26 cellular contexts compared by ENCODE assay signal in the genomic region with DNA sequence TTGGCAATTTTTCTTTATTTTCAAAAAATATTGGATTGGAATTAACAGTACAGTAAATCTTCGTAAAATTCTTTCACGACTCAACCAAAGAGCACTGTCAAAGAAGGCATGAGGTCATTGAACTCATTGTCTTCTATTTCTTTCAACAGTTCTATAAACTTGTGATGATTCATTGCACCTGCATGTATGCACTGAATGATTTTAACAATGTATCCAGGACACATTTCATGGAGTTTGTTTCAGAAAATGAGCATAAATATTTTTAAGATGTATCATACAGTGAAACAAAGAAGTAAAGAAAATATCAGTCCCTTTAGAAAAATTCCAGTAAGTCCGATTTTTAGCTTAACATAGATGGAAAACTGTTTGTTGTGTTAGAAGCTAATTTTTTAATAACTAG. TPM values are rescaled to one million over a fixed set of nuclear protein-coding genes. Genes with fewer than 3 reads are reported as not detected.
DNase-seq lines count a peak whose midpoint lies in the region; FAIRE-seq and TF ChIP-seq lines count a peak whose summit lies in the region.
"Had no signal": no experiment of that assay in that cellular context is flagged by ENCODE, and none has a peak within 500 bp of the region (broad histone marks: within the 10 kb centered on the region; RNA-seq: fewer than 3 reads in every experiment).

No MANE protein-coding gene starts in this region.

- no peaks in the 10 kb centered on the region for H3K27me3 ChIP-seq in H9 (ENCODE audit: insufficient read depth, low read length)
- H3K27me3 ChIP-seq: pancreas, testis had no signal

- H4K8ac ChIP-seq in H9 (replicated peaks; ENCODE audit: insufficient read length, low read depth, low read length), result no peak overlapping the region

- TF ChIP-seq CTCF in AG10803 (conservative IDR thresholded peaks at IDR 0.05; ENCODE audit: low read length) (no peak), H9 (conservative IDR thresholded peaks at IDR 0.05) (no peak)

- H3K56ac ChIP-seq in H9 (ENCODE audit: insufficient read length, low read depth, low read length), result no peak overlapping the region

- no peak overlapping the region for H2BK20ac ChIP-seq in H9 (ENCODE audit: low read depth, low read length, poor library complexity, severe bottlenecking)

- H4K91ac ChIP-seq in H9 (ENCODE audit: insufficient read length, low read depth, low read length), result no peak overlapping the region

- H3K79me1 ChIP-seq in H9 (ENCODE audit: insufficient read depth, low read depth, low read length, poor library complexity, severe bottlenecking), result no peaks in the 10 kb centered on the region

- H3K4me3 Mint-ChIP-seq in immature natural killer cell, result no peak overlapping the region
- no peak overlapping the region for H3K4me3 Mint-ChIP-seq in H9
- H3K4me3 Mint-ChIP-seq: CD4-positive, CD25-positive, alpha-beta regulatory T cell; endodermal cell; mesothelial cell of epicardium; natural killer cell treated with Interleukin-12 subunit alpha and Interleukin-12 subunit beta and Interleukin-15 and Interleukin-18, amount 100 ng/mL, for 72 hours; stimulated activated effector memory CD8-positive, alpha-beta T cell treated with anti-CD3 and anti-CD28 coated beads, Interleukin-12 subunit alpha, Interleukin-12 subunit beta, amount 100 ng/mL, for 72 hours; T-helper 1 cell treated with Interleukin-12 subunit alpha and Interleukin-12 subunit beta and Interleukin-4 antibody, amounts not matched to agents 30 μg/mL and 1 μg/mL, for 36 hours had no signal

- H3K4me1 Mint-ChIP-seq in immature natural killer cell (no peaks in the 10 kb centered on the region), H9 (no peaks in the 10 kb centered on the region)
- H3K4me1 Mint-ChIP-seq: CD4-positive, CD25-positive, alpha-beta regulatory T cell; stimulated activated effector memory CD8-positive, alpha-beta T cell treated with anti-CD3 and anti-CD28 coated beads, Interleukin-12 subunit alpha, Interleukin-12 subunit beta, amount 100 ng/mL, for 72 hours had no signal

- H3K23me2 ChIP-seq in H9 (ENCODE audit: insufficient read length, low read depth, low read length, poor library complexity, severe bottlenecking), result no peaks in the 10 kb centered on the region

- no peak overlapping the region for H3K4me2 ChIP-seq in H9 (ENCODE audit: insufficient read depth, insufficient read length, low read length)

- no peak overlapping the region for H3K4me3 ChIP-seq in AG10803 (ENCODE audit: low read length)
- H3K4me3 ChIP-seq: pancreas, testis had no signal

- H3K9me3 Mint-ChIP-seq in immature natural killer cell (no peaks in the 10 kb centered on the region), H9 (no peaks in the 10 kb centered on the region)
- H3K9me3 Mint-ChIP-seq: CD4-positive, CD25-positive, alpha-beta regulatory T cell; endodermal cell; mesothelial cell of epicardium; natural killer cell treated with Interleukin-12 subunit alpha and Interleukin-12 subunit beta and Interleukin-15 and Interleukin-18, amount 100 ng/mL, for 72 hours; stimulated activated effector memory CD8-positive, alpha-beta T cell treated with anti-CD3 and anti-CD28 coated beads, Interleukin-12 subunit alpha, Interleukin-12 subunit beta, amount 100 ng/mL, for 72 hours; T-helper 1 cell treated with Interleukin-12 subunit alpha and Interleukin-12 subunit beta and Interleukin-4 antibody, amounts not matched to agents 30 μg/mL and 1 μg/mL, for 36 hours had no signal

- no peak overlapping the region for H3K9ac ChIP-seq in H9 (ENCODE audit: extremely low read depth, insufficient read length, low read length)

- H3K27ac Mint-ChIP-seq in immature natural killer cell (no peak overlapping the region), H9 (no peak overlapping the region)
- H3K27ac Mint-ChIP-seq: CD4-positive, CD25-positive, alpha-beta regulatory T cell; endodermal cell; mesothelial cell of epicardium; natural killer cell treated with Interleukin-12 subunit alpha and Interleukin-12 subunit beta and Interleukin-15 and Interleukin-18, amount 100 ng/mL, for 72 hours; stimulated activated effector memory CD8-positive, alpha-beta T cell treated with anti-CD3 and anti-CD28 coated beads, Interleukin-12 subunit alpha, Interleukin-12 subunit beta, amount 100 ng/mL, for 72 hours; T-helper 1 cell treated with Interleukin-12 subunit alpha and Interleukin-12 subunit beta and Interleukin-4 antibody, amounts not matched to agents 30 μg/mL and 1 μg/mL, for 36 hours had no signal

- H3T11ph ChIP-seq in H9 (ENCODE audit: low read length), result no peak overlapping the region

- H3K36me3 Mint-ChIP-seq in immature natural killer cell, result peaks cover 0 to 3% (median 0%) of the 10 kb centered on the region in 3 donors
- no peaks in the 10 kb centered on the region for H3K36me3 Mint-ChIP-seq in H9 (ENCODE audit: insufficient read depth in 1 of 3, low read depth in 3 of 3)
- H3K36me3 Mint-ChIP-seq: CD4-positive, CD25-positive, alpha-beta regulatory T cell; mesothelial cell of epicardium; natural killer cell treated with Interleukin-12 subunit alpha and Interleukin-12 subunit beta and Interleukin-15 and Interleukin-18, amount 100 ng/mL, for 72 hours; stimulated activated effector memory CD8-positive, alpha-beta T cell treated with anti-CD3 and anti-CD28 coated beads, Interleukin-12 subunit alpha, Interleukin-12 subunit beta, amount 100 ng/mL, for 72 hours had no signal

- H3K27me3 Mint-ChIP-seq in immature natural killer cell (ENCODE audit: low read depth in 3 of 3) (peaks cover 7 to 16% (median 10%) of the 10 kb centered on the region in 3 donors), H9 (ENCODE audit: low read depth) (no peaks in the 10 kb centered on the region; the same call in 1 of the 2 replicates)

- H3K9me3 ChIP-seq in H9 (ENCODE audit: control insufficient read depth, low read depth, low read length), result no peaks in the 10 kb centered on the region
- H3K9me3 ChIP-seq: pancreas, testis had no signal

- no peak overlapping the region for H2AFZ ChIP-seq in H9 (ENCODE audit: low read length)

- WGBS in H9 (ENCODE audit: extremely low coverage, insufficient read length, low lambda C conversion rate), result no CpG with 5 or more reads among the region's 3 CpGs

- H2AK5ac ChIP-seq in H9 (ENCODE audit: insufficient read length, low read length), result no peak overlapping the region

- no peak overlapping the region for H2BK5ac ChIP-seq in H9 (ENCODE audit: insufficient read length, low read length)

- H2BK120ac ChIP-seq in H9 (ENCODE audit: low read depth, low read length, poor library complexity, severe bottlenecking), result no peak overlapping the region

- no peak overlapping the region for H3K23ac ChIP-seq in H9 (ENCODE audit: insufficient read length, low read depth, low read length)

- peak; percentile 69 for DNase-seq in AG10803 (ENCODE audit: low read depth)
- DNase-seq in HTR-8/SVneo (ENCODE audit: insufficient read length, low spot score), result peak; percentile 81
- peak; percentile 65 for DNase-seq in glomerular endothelial cell (ENCODE audit: extremely low read depth, low read depth, low spot score)
- no peak for DNase-seq in immature natural killer cell
- no peak for DNase-seq in activated CD4-positive, CD25-positive, alpha-beta regulatory T cell treated with anti-CD3 and anti-CD28 coated beads, Interleukin-2, amount 50 U/mL, for 72 hours
- no peak for DNase-seq in NOMO-1 treated with DMSO at 0.1 percent for 48 hours (lab: John Stamatoyannopoulos, UW; ENCODE audit: unreplicated experiment)
- no peak for DNase-seq in H9
- DNase-seq: activated naive CD4-positive, alpha-beta T cell treated with Interleukin-2 at 50 U/mL for 16 hours; activated T-cell treated with anti-CD3 and anti-CD28 coated beads for 4 hours; aorta; CD4-positive, CD25-positive, alpha-beta regulatory T cell; DND-41; endodermal cell; KBM-7; left colon; NCI-H1092; NCI-H524; pancreas; SHP77; testis had no signal

- no peaks in the 10 kb centered on the region for H3K4me1 ChIP-seq in H9 (ENCODE audit: insufficient read depth, low read length)
- H3K4me1 ChIP-seq: pancreas had no signal

- no peak overlapping the region for H2BK15ac ChIP-seq in H9 (ENCODE audit: low read depth, low read length)

- H3K27ac ChIP-seq in H9 (ENCODE audit: insufficient read length, low read depth, low read length), result no peak overlapping the region
- H3K27ac ChIP-seq: pancreas, testis, VCaP had no signal

- H4K5ac ChIP-seq in H9 (ENCODE audit: insufficient read length, low read depth, low read length), result no peak overlapping the region

- no peaks in the 10 kb centered on the region for H4K20me1 ChIP-seq in H9 (ENCODE audit: control insufficient read depth, insufficient read depth, insufficient read length)

- H3K14ac ChIP-seq in H9 (ENCODE audit: insufficient read depth, low read length), result no peak overlapping the region

- H3K79me2 ChIP-seq in H9 (ENCODE audit: insufficient read depth, low read length), result no peaks in the 10 kb centered on the region

- H3K18ac ChIP-seq in H9 (ENCODE audit: insufficient read length, low read depth, low read length), result no peak overlapping the region

- no peak for FAIRE-seq in HTR-8/SVneo (lab: Jason Lieb, UNC)
- FAIRE-seq in TTC549 (lab: Jason Lieb, UNC), result peak; percentile 83

- H3K4ac ChIP-seq in H9 (ENCODE audit: low read depth, low read length), result no peak overlapping the region

- no peak overlapping the region for H2BK12ac ChIP-seq in H9 (ENCODE audit: insufficient read length, low read depth, low read length)

RNA-seq across cellular contexts. Expression of a gene that starts 33.6 kb away (rescaled TPM):
- 54.0 and 307 TPM in 2 replicates for total RNA-seq in glomerular endothelial cell
- polyA plus RNA-seq in immature natural killer cell, result not detected
- 0.02 and 0.35 TPM in 2 replicates for total RNA-seq in H9 (2021)
- total RNA-seq: natural killer cell treated with Interleukin-12 subunit alpha and Interleukin-12 subunit beta and Interleukin-15 and Interleukin-18, amount 100 ng/mL, for 72 hours had no signal

Comparison
In these comparisons a context has a peak if more than half of its experiments do, and no peak if none do; other contexts are left out.
1. DNase-seq: peak in AG10803 (single experiment), HTR-8/SVneo (single experiment) and glomerular endothelial cell (single experiment); none in immature natural killer cell (0 of 3), activated CD4-positive, CD25-positive, alpha-beta regulatory T cell treated with anti-CD3 and anti-CD28 coated beads, Interleukin-2, amount 50 U/mL, for 72 hours (single experiment), NOMO-1 treated with DMSO at 0.1 percent for 48 hours (single experiment) and H9 (single experiment).
2. RNA of a gene that starts 33.6 kb away (total RNA-seq): 54.0 to 307 TPM in glomerular endothelial cell; 0.02 to 0.35 TPM in H9; every median in the first group is over 10 times any median in the second.